ENCODE assay signal across 14 cellular contexts in genomic region chrX:52765983-52766382, GRCh38. TPM values are rescaled to one million over a fixed set of nuclear protein-coding genes. Genes with fewer than 3 reads are reported as not detected.
"Had no signal": no experiment of that assay in that cellular context is flagged by ENCODE, and none has a peak within 500 bp of the region (broad histone marks: within the 10 kb centered on the region; RNA-seq: fewer than 3 reads in every experiment).

No MANE protein-coding gene starts in this region.

RNA-seq across cellular contexts. Expression of gene SSX2B, which starts 14.9 kb away (rescaled TPM):
- total RNA-seq: stomach, subcutaneous adipose tissue, suprapubic skin, temporal lobe, thoracic aorta, tibial nerve, transverse colon, upper lobe of left lung, upper lobe of right lung, ureter, urinary bladder, uterus, vagina had no signal

RNA-seq across cellular contexts. Expression of gene SPANXN5, which starts 31.2 kb away (rescaled TPM):
- total RNA-seq: stomach, subcutaneous adipose tissue, suprapubic skin, temporal lobe, thoracic aorta, thyroid gland, tibial nerve, transverse colon, upper lobe of left lung, upper lobe of right lung, ureter, urinary bladder, uterus, vagina had no signal

RNA-seq across cellular contexts. Expression of gene XAGE5, which starts 45.1 kb away (rescaled TPM):
- total RNA-seq: stomach, subcutaneous adipose tissue, suprapubic skin, temporal lobe, thoracic aorta, thyroid gland, tibial nerve, transverse colon, upper lobe of left lung, upper lobe of right lung, ureter, urinary bladder, uterus, vagina had no signal

RNA-seq across cellular contexts. Expression of gene SSX2, which starts 59.0 kb away (rescaled TPM):
- total RNA-seq: stomach, subcutaneous adipose tissue, suprapubic skin, temporal lobe, thoracic aorta, thyroid gland, tibial nerve, transverse colon, upper lobe of left lung, upper lobe of right lung, ureter, urinary bladder, uterus, vagina had no signal
